ENCODE assay signal across 8 cellular contexts in the genomic region with DNA sequence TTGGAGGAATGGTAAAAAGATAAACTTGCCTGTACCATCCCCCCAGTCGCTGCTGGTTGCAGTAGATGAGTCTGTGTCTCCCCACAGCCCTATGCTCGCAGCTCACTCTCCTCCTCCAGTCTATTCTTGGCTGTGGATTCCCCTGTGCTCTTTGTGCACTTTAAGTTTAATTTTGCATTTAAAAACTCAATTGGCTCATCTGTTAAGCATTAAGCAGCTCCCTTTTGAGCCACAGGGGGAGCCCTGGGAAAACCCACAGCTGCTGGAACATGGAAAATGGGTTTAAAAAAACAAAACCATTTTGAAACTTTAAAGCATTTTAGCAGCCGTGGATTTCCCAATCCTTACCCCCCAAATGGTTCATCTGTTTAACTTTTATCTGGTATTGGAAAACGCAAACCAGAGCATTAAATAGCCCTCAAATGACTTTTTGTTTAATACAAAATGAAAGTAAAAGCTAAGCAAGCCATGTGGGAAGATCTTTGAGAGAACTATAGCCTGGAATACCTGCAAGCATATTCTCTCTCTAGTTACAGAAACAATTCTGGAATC.
DNase-seq lines count a peak whose midpoint lies in the region; ATAC-seq, FAIRE-seq and TF ChIP-seq lines count a peak whose summit lies in the region.

No MANE protein-coding gene starts in this region.

- DNase-seq in body of pancreas (peak; percentile 53 to 72 (median 62)), kidney (no peak), testis (peak; percentile 32), NCI-H1417 treated with DMSO at 0.1 percent for 48 hours (lab: John Stamatoyannopoulos, UW) (no peak)
- DNase-seq in stimulated activated naive CD8-positive, alpha-beta T cell treated with anti-CD3 and anti-CD28 coated beads, Interleukin-15, amount 100 ng/mL, for 72 hours = no peak

- H3K4me2 ChIP-seq in BLaER1 treated with 17β-estradiol and CSF1 and Interleukin-3, amounts not matched to agents 10 nM and 100 nM = peak overlapping the region in 10 of 11 experiments; percentile 14 to 46 (median 22); a peak in 12 of 22 replicates
- peak overlapping the region; percentile 79 for H3K4me2 ChIP-seq in KMS-11

- H3K4me1 Mint-ChIP-seq in stimulated activated naive CD8-positive, alpha-beta T cell treated with anti-CD3 and anti-CD28 coated beads, Interleukin-15, amount 100 ng/mL, for 72 hours = no peaks in the 10 kb centered on the region

- H3K4me1 ChIP-seq in BLaER1 treated with 17β-estradiol and CSF1 and Interleukin-3, amounts not matched to agents 10 nM and 100 nM = peaks cover 0 to 10% (median 5%) of the 10 kb centered on the region in 10 experiments; a peak in 8 of 20 replicates
- H3K4me1 ChIP-seq in KMS-11 (ENCODE audit: low read depth, poor library complexity, severe bottlenecking) = peaks cover 13% of the 10 kb centered on the region
- no peaks in the 10 kb centered on the region for H3K4me1 ChIP-seq in body of pancreas
- no peaks in the 10 kb centered on the region for H3K4me1 ChIP-seq in kidney (ENCODE audit: control insufficient read depth in 1 of 2, insufficient read depth in 1 of 2, low read depth in 1 of 2, low read length in 2 of 2)
- H3K4me1 ChIP-seq in testis = no peaks in the 10 kb centered on the region

- 9 to 15% methylated on average over 4 of the region's 4 CpGs for WGBS in body of pancreas, 2 donors
- 11 to 26% methylated on average over 4 of the region's 4 CpGs for WGBS in testis, 2 donors

- H3K27me3 Mint-ChIP-seq in stimulated activated naive CD8-positive, alpha-beta T cell treated with anti-CD3 and anti-CD28 coated beads, Interleukin-15, amount 100 ng/mL, for 72 hours = no peaks in the 10 kb centered on the region

- TF ChIP-seq POLR2A in body of pancreas (IDR thresholded peaks at IDR 0.05) (no peak), testis (IDR thresholded peaks at IDR 0.05) (no peak)

- H3K27ac ChIP-seq in BLaER1 treated with 17β-estradiol and CSF1 and Interleukin-3, amounts not matched to agents 10 nM and 100 nM = peak overlapping the region in 1 of 11 experiments; percentile 2; a peak in 1 of 22 replicates
- H3K27ac ChIP-seq in KMS-11 = peak overlapping the region; percentile 41
- H3K27ac ChIP-seq in body of pancreas = peak overlapping the region in 2 of 4 donors; percentile 41 to 42
- H3K27ac ChIP-seq in kidney (ENCODE audit: low read depth in 2 of 2, low read length in 2 of 2) = no peak overlapping the region
- H3K27ac ChIP-seq in testis = peak overlapping the region in 1 of 2 donors; percentile 57

- ATAC-seq in GM19452 (IDR thresholded peaks at IDR 0.05; ENCODE audit: unreplicated experiment) (peak; percentile 59), body of pancreas (peak; percentile 86)
- no peak for ATAC-seq in stimulated activated naive CD8-positive, alpha-beta T cell treated with anti-CD3 and anti-CD28 coated beads, Interleukin-15, amount 100 ng/mL, for 72 hours

- H3K9me3 Mint-ChIP-seq in stimulated activated naive CD8-positive, alpha-beta T cell treated with anti-CD3 and anti-CD28 coated beads, Interleukin-15, amount 100 ng/mL, for 72 hours = peaks cover 4 to 6% of the 10 kb centered on the region in 2 donors

- no peak overlapping the region for H3K4me3 Mint-ChIP-seq in stimulated activated naive CD8-positive, alpha-beta T cell treated with anti-CD3 and anti-CD28 coated beads, Interleukin-15, amount 100 ng/mL, for 72 hours

- no peak overlapping the region for H3K9ac ChIP-seq in BLaER1 treated with 17β-estradiol and CSF1 and Interleukin-3, amounts not matched to agents 10 nM and 100 nM
- H3K9ac ChIP-seq in KMS-11 (peak overlapping the region; percentile 63), kidney (ENCODE audit: low read length in 2 of 2) (peak overlapping the region in 1 of 2 donors; percentile 20)

- TF ChIP-seq CTCF in KMS-11 (conservative IDR thresholded peaks at IDR 0.05; ENCODE audit: low read depth, low read length) (peak; percentile 75), body of pancreas (IDR thresholded peaks at IDR 0.05) (peak in 6 of 7 experiments; percentile 35 to 64 (median 59)), kidney (IDR thresholded peaks at IDR 0.05; ENCODE audit: borderline replicate concordance, extremely low read depth, insufficient read depth) (peak; percentile 29), testis (IDR thresholded peaks at IDR 0.05) (peak in 2 of 3 experiments; percentile 38 to 51)

- H3K79me2 ChIP-seq in KMS-11 (ENCODE audit: insufficient read depth, low read depth) = no peaks in the 10 kb centered on the region

- intact Hi-C loops in body of pancreas (cut with DNase I) (no loop called here), kidney (cut with DNase I) (no loop called here), testis (cut with DNase I; ENCODE audit: low total_unique reads) (no loop called here)

- H3K27ac Mint-ChIP-seq in stimulated activated naive CD8-positive, alpha-beta T cell treated with anti-CD3 and anti-CD28 coated beads, Interleukin-15, amount 100 ng/mL, for 72 hours = no peak overlapping the region

- H3K27me3 ChIP-seq in BLaER1 treated with 17β-estradiol and CSF1 and Interleukin-3, amounts not matched to agents 10 nM and 100 nM = no peaks in the 10 kb centered on the region
- no peaks in the 10 kb centered on the region for H3K27me3 ChIP-seq in KMS-11 (ENCODE audit: insufficient read depth, low read depth)
- H3K27me3 ChIP-seq in body of pancreas = no peaks in the 10 kb centered on the region
- H3K27me3 ChIP-seq in testis = no peaks in the 10 kb centered on the region

- H3K36me3 ChIP-seq in BLaER1 treated with 17β-estradiol and CSF1 and Interleukin-3, amounts not matched to agents 10 nM and 100 nM = no peaks in the 10 kb centered on the region
- H3K36me3 ChIP-seq in KMS-11 (ENCODE audit: insufficient read depth) (no peaks in the 10 kb centered on the region), body of pancreas (replicated peaks in 1 of 2; ENCODE audit: insufficient read depth in 1 of 2, low read depth in 2 of 2) (no peaks in the 10 kb centered on the region), kidney (ENCODE audit: control insufficient read depth in 1 of 2, insufficient read depth in 2 of 2, low read length in 2 of 2) (no peaks in the 10 kb centered on the region), testis (ENCODE audit: low read depth, missing control alignments) (no peaks in the 10 kb centered on the region)

- peak; percentile 11 for FAIRE-seq in kidney (lab: Jason Lieb, UNC)

- 0 out of 22 replicates have a peak, but pooled peaks cover 0 to 4% (median 0%) of the 10 kb centered on the region in 11 experiments for H3K9me3 ChIP-seq in BLaER1 treated with 17β-estradiol and CSF1 and Interleukin-3, amounts not matched to agents 10 nM and 100 nM (replicated peaks in 1 of 11)
- H3K9me3 ChIP-seq in body of pancreas (no peaks in the 10 kb centered on the region), kidney (ENCODE audit: control insufficient read depth in 1 of 2, low read length in 2 of 2) (no peaks in the 10 kb centered on the region), testis (no peaks in the 10 kb centered on the region)

- no peak overlapping the region for H3K4me3 ChIP-seq in BLaER1 treated with 17β-estradiol and CSF1 and Interleukin-3, amounts not matched to agents 10 nM and 100 nM
- H3K4me3 ChIP-seq in KMS-11 (IDR thresholded peaks at IDR 0.05; ENCODE audit: insufficient read depth, low read depth, low read length) (peak overlapping the region; percentile 86), body of pancreas (no peak overlapping the region), kidney (ENCODE audit: low read length in 2 of 2) (peak overlapping the region; percentile 39 to 61), testis (peak overlapping the region in 1 of 2 donors; percentile 12)

- H4K20me1 ChIP-seq in BLaER1 treated with 17β-estradiol and CSF1 and Interleukin-3, amounts not matched to agents 10 nM and 100 nM = no peaks in the 10 kb centered on the region
- no peaks in the 10 kb centered on the region for H4K20me1 ChIP-seq in KMS-11 (ENCODE audit: insufficient read depth)

- peak overlapping the region; percentile 91 for H2AFZ ChIP-seq in KMS-11 (ENCODE audit: low read depth)

Comparison
In these comparisons a context has a peak if more than half of its experiments do, and no peak if none do; other contexts are left out.
1. H3K4me3 ChIP-seq: peak in KMS-11 (single experiment) and kidney (2 of 2); none in BLaER1 treated with 17β-estradiol and CSF1 and Interleukin-3, amounts not matched to agents 10 nM and 100 nM (0 of 10) and body of pancreas (0 of 2).
2. DNase-seq: peak in body of pancreas (4 of 4) and testis (single experiment); none in kidney (single experiment), NCI-H1417 treated with DMSO at 0.1 percent for 48 hours (single experiment) and stimulated activated naive CD8-positive, alpha-beta T cell treated with anti-CD3 and anti-CD28 coated beads, Interleukin-15, amount 100 ng/mL, for 72 hours (0 of 2).
3. Peak in every context shown above with its lines, with median percentiles within 50 percentile points of each other: CTCF ChIP-seq.